ENCODE assay signal across 26 cellular contexts in the genomic region with DNA sequence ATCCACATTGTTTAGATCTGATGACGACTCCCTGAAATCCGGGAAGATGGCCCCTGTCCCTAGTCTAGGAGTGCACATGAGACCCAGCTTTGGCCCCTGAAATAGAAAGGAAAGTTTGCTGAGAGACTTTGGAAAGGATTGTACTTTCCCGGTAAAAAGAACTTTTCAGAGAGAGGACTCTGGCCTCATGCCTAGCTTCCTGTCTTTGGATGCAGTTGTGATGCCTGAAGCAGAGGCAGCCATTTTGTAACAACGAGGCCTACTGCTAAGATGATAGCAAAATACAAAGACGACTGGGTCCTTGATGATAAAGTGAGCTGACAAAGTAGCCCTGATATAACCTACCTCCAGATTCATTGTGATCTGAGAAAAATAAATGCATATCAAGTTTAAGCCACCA. TPM values are rescaled to one million over a fixed set of nuclear protein-coding genes. Genes with fewer than 3 reads are reported as not detected.
"Had no signal": no experiment of that assay in that cellular context is flagged by ENCODE, and none has a peak within 500 bp of the region (broad histone marks: within the 10 kb centered on the region; RNA-seq: fewer than 3 reads in every experiment).

No MANE protein-coding gene starts in this region.

- H3K27ac ChIP-seq: hepatocyte, neural progenitor cell, neutrophil, parathyroid adenoma, psoas muscle, sigmoid colon, spleen, tibial nerve, uterus had no signal

- H3K36me3 ChIP-seq: left ventricle myocardium inferior, neural progenitor cell, neutrophil, sigmoid colon, spleen, tibial nerve, uterus had no signal

- ATAC-seq: natural killer cell; psoas muscle; stimulated activated memory B cell treated with anti-CD40 and anti-IgM and Interleukin-4, amounts not matched to agents 10 μg/mL and 1 μg/mL and 100 μg/mL, for 72 hours; stimulated activated naive CD8-positive, alpha-beta T cell treated with anti-CD3 and anti-CD28 coated beads, Interleukin-15, amount 100 ng/mL, for 72 hours had no signal

- H3K27me3 ChIP-seq: sigmoid colon, tibial nerve, uterus had no signal

- DNase-seq: islet precursor cell; left ventricle myocardium inferior; mesendoderm; naive B cell; natural killer cell; nephron progenitor cell; occipital lobe; psoas muscle; sigmoid colon; small intestine; spleen; stimulated activated CD4-positive, alpha-beta T cell treated with anti-CD3 and anti-CD28 coated beads, Interleukin-2, amount 100 ng/mL, for 48 hours; stimulated activated CD4-positive, alpha-beta T cell treated with anti-CD3 and anti-CD28 coated beads, Interleukin-4, amount 100 ng/mL, for 4 hours; stimulated activated CD8-positive, alpha-beta memory T cell treated with anti-CD3 and anti-CD28 coated beads, Interleukin-4, amount 100 ng/mL, for 48 hours; stimulated activated naive CD4-positive, alpha-beta T cell treated with Interleukin-2 at 50 U/mL for 16 hours; stimulated activated naive CD8-positive, alpha-beta T cell treated with anti-CD3 and anti-CD28 coated beads, Interleukin-15, amount 100 ng/mL, for 72 hours; substantia nigra; uterus had no signal

- H3K4me3 ChIP-seq: hepatocyte, left ventricle myocardium inferior, lung, neural progenitor cell, psoas muscle, sigmoid colon, spleen, tibial nerve, uterus had no signal

- H3K4me1 ChIP-seq: neural progenitor cell, parathyroid adenoma had no signal

- H3K9me3 ChIP-seq: left ventricle myocardium inferior, neutrophil, psoas muscle, sigmoid colon, tibial nerve, uterus had no signal

RNA-seq across cellular contexts. Expression of a gene that starts 6.9 kb away (rescaled TPM):
- total RNA-seq: osteocyte had no signal
